Comparison of ENCODE assay signal across 1 cellular context in the genomic region with DNA sequence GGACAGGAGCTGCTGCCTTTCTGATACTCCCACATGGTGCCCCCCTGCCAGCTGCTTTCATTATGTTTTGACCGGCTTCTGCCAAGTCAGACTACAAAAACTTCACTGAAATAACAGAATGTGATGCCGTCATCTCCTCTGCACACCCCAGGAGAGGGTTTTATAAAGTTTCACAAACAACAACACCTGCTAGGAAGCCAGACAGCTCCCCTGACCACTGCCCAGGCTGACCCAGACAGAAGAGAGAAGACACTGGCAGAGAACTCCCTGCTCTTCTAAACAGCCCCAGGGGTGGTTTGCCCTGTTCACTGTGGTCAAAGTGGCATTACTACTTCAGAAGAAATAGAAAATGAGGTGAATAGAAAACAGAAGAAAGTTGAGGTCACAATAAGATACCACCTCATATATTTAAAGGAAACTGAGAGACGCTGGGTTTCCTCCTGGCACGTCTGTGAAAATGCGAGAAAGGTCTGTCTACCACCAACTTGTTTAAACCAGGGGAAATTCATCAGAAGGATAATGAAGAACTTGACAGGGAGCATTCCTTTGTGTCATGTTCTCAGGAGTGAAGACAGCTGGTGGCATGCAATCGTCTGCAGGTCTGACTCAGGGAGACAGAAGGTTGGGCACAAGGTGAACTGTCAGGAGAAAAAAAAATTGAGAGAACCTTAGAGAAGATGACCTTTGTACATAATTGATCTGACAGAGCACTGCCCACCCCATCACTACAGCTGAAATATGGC.
TF ChIP-seq lines count a peak whose summit lies in the region.

No MANE protein-coding gene starts in this region.

TF ChIP-seq in endothelial cell of umbilical vein, 7 proteins besides CTCF, POLR2A, EP300 and RAD21 (continued from another document):
- TF ChIP-seq, protein P1, sequence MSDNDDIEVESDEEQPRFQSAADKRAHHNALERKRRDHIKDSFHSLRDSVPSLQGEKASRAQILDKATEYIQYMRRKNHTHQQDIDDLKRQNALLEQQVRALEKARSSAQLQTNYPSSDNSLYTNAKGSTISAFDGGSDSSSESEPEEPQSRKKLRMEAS (IDR thresholded peaks at IDR 0.05; ENCODE audit: insufficient read depth, insufficient read length): no peak
- TF ChIP-seq JUN (IDR thresholded peaks at IDR 0.05; ENCODE audit: borderline replicate concordance, insufficient read depth, insufficient read length, low read depth): peak; percentile 50
